1 cellular context compared by ENCODE assay signal in the genomic region with DNA sequence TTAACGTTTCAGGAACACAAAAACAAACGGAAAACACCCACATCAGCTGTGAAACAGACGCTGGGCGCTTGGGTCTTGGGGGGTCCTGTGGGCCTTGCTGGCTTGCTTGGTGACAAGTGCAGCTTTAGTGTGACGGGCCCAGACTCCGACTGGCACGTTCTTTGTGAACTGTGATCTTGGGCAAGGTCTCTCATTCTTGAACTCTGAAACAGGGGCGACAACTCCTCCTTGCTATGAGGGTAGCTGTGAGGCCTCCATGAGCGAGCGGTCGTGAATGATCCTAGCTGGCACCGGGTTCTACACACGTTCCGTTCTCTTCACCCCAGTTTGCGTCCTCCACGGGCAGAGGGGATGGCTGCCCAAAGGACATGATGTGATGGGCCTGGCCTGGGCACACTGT.
TF ChIP-seq lines count a peak whose summit lies in the region.

No MANE protein-coding gene starts in this region.

TF ChIP-seq in WTC11, 78 proteins besides CTCF, POLR2A, EP300 and RAD21 (continued from another document):
- TF ChIP-seq, protein P1, sequence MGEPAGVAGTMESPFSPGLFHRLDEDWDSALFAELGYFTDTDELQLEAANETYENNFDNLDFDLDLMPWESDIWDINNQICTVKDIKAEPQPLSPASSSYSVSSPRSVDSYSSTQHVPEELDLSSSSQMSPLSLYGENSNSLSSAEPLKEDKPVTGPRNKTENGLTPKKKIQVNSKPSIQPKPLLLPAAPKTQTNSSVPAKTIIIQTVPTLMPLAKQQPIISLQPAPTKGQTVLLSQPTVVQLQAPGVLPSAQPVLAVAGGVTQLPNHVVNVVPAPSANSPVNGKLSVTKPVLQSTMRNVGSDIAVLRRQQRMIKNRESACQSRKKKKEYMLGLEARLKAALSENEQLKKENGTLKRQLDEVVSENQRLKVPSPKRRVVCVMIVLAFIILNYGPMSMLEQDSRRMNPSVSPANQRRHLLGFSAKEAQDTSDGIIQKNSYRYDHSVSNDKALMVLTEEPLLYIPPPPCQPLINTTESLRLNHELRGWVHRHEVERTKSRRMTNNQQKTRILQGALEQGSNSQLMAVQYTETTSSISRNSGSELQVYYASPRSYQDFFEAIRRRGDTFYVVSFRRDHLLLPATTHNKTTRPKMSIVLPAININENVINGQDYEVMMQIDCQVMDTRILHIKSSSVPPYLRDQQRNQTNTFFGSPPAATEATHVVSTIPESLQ (CRISPR knock-in tag; IDR thresholded peaks at IDR 0.05) = no peak
- TF ChIP-seq PRRX2 (CRISPR knock-in tag; IDR thresholded peaks at IDR 0.05) (no peak), ZBTB43 (CRISPR knock-in tag; IDR thresholded peaks at IDR 0.05) (no peak)
